Comparison of ENCODE assay signal across 8 cellular contexts in the genomic region with DNA sequence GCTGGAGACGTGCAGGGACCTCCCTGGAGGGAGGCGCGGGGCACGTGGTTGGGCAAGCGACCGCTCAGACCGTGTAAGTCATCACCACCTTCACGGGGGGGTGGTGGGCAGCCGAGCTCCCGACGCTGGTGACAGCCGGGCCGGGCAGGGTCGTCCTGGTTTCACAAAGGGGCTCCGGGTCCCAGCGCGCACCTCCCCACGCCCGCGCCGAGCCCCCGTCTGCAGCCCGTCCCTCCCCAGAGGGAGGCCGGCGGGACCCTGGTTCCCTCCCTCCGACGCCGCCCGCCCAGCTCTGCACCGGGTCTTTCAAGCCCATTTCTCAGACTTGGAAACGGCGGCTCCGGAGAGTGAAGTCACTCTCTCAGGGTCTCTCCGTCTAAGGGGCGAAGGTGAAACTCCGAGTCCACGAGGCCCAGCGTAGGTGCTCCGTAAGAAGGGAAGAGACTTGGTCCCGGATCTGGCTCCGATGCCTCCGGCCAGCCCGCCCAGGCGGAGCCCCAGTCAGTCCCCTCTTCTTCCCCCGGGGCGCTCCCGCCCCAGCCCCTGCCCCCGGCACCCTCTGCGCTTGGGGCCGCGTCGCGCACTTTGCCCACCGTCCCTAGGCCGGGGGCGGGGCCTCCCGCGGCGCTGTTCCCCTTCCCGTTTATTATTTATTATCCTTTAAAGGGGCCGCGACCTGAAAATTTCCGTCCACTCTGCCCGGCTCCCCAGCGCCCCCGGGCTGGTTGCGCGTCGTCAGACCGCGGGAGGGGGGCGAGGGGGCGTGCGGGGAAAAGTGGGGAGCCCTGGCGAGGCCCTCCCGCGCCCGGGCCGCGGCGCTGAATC.
DNase-seq lines count a peak whose midpoint lies in the region; ATAC-seq and TF ChIP-seq lines count a peak whose summit lies in the region.

No MANE protein-coding gene starts in this region.

- H3K9me3 ChIP-seq in endocrine pancreas (ENCODE audit: control insufficient read depth, low read length) = no peaks in the 10 kb centered on the region

- peak overlapping the region; percentile 98 for H3K27ac ChIP-seq in HL-60 (replicated peaks)

- H3K4me1 ChIP-seq in endocrine pancreas (ENCODE audit: control insufficient read depth, insufficient read depth, low read length) = no peaks in the 10 kb centered on the region

- no peaks in the 10 kb centered on the region for H3K27me3 Mint-ChIP-seq in memory B cell

- H3K27ac Mint-ChIP-seq in memory B cell = peak overlapping the region; percentile 87

- no peaks in the 10 kb centered on the region for H3K36me3 Mint-ChIP-seq in memory B cell

- H3K4me1 Mint-ChIP-seq in memory B cell = peaks cover 9% of the 10 kb centered on the region

- H3K9me3 Mint-ChIP-seq in memory B cell = no peaks in the 10 kb centered on the region

- peak overlapping the region; percentile 60 for H3K9ac ChIP-seq in endocrine pancreas (ENCODE audit: control insufficient read depth, insufficient read depth, low read length)

- TF ChIP-seq CTCF in HL-60 (IDR thresholded peaks at IDR 0.05; ENCODE audit: insufficient read depth, low read length) = no peak

- ATAC-seq in GM19455 (IDR thresholded peaks at IDR 0.05; ENCODE audit: unreplicated experiment) (peak; percentile 45), memory B cell (ENCODE audit: low read depth) (peak; percentile 69)

- DNase-seq in COLO829 (ENCODE audit: low spot score) (peak; percentile 89), HL-60 (ENCODE audit: low read depth in 1 of 2, low spot score in 1 of 2) (peak; percentile 82 to 83), NOMO-1 (lab: John Stamatoyannopoulos, UW; ENCODE audit: unreplicated experiment in 2 of 2) (peak; percentile 89 to 94), memory B cell (ENCODE audit: low spot score in 2 of 2) (peak; percentile 77 to 91)
- DNase-seq in activated CD8-positive, alpha-beta memory T cell treated with anti-CD3 and anti-CD28 coated beads for 4 hours (ENCODE audit: low read depth in 2 of 2) = peak; percentile 43 to 47
- peak; percentile 64 for DNase-seq in stimulated activated CD8-positive, alpha-beta memory T cell treated with anti-CD3 and anti-CD28 coated beads, Interleukin-4, amount 100 ng/mL, for 24 hours (ENCODE audit: low read depth)

- peak overlapping the region; percentile 91 for H3K4me3 Mint-ChIP-seq in memory B cell

- H3K4me3 ChIP-seq in HL-60 (replicated peaks; ENCODE audit: insufficient read depth, low read length) = peak overlapping the region; percentile 74
- no peak overlapping the region for H3K4me3 ChIP-seq in endocrine pancreas (ENCODE audit: control insufficient read depth, insufficient read depth, low read length)

- H3K36me3 ChIP-seq in endocrine pancreas (ENCODE audit: control insufficient read depth, insufficient read depth, low read length) = no peaks in the 10 kb centered on the region

- H3K27me3 ChIP-seq in HL-60 (ENCODE audit: insufficient read depth, poor library complexity, severe bottlenecking) = peaks cover 4% of the 10 kb centered on the region
- H3K27me3 ChIP-seq in endocrine pancreas (ENCODE audit: control insufficient read depth, insufficient read depth, low read length) = no peaks in the 10 kb centered on the region
